9 cellular contexts compared by ENCODE assay signal in the genomic region with DNA sequence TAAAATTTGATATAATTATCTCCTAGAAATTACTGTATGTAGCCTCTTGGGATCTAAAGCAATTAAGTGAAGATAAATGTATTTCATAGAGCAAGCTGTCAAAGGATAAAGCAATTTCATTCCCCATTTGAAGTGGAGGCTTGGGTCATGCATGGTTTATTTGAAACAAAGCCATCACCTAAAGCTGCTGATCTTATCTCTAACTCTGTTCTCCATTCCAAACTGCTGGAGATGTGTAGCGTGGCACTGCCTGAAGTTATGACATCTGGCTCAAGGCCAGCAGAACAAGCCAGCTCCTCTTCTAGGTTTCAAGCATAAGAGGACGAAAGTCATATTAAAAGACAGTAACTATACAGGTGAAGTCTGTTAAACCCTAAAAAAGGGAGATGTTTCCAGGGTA.
DNase-seq lines count a peak whose midpoint lies in the region; ATAC-seq, FAIRE-seq and TF ChIP-seq lines count a peak whose summit lies in the region.
"Had no signal": no experiment of that assay in that cellular context is flagged by ENCODE, and none has a peak within 500 bp of the region (broad histone marks: within the 10 kb centered on the region; RNA-seq: fewer than 3 reads in every experiment).

No MANE protein-coding gene starts in this region.

- ATAC-seq in HepG2 (no peak), GM18520 (IDR thresholded peaks at IDR 0.05; ENCODE audit: unreplicated experiment) (no peak), GM21576 (IDR thresholded peaks at IDR 0.05; ENCODE audit: unreplicated experiment) (no peak)
- ATAC-seq: body of pancreas had no signal

- no peak overlapping the region for H3K9ac ChIP-seq in HepG2 (ENCODE audit: insufficient read depth, low read depth, low read length)

- H2AFZ ChIP-seq in HepG2 (ENCODE audit: low read length): no peak overlapping the region

- no peaks in the 10 kb centered on the region for H3K9me3 ChIP-seq in HepG2 (ENCODE audit: low read length)
- H3K9me3 ChIP-seq: body of pancreas had no signal

- TF ChIP-seq EP300 in HepG2 (IDR thresholded peaks at IDR 0.05; ENCODE audit: low read depth in 2 of 2, low read length in 2 of 2): no peak
- no peak for TF ChIP-seq EP300 in HepG2 (CRISPR knock-in tag; IDR thresholded peaks at IDR 0.05; ENCODE audit: borderline replicate concordance)

- no TSS peak for BruUV-seq in HepG2 (replicated peaks; lab: Mats Ljungman, UMichigan)

- TF ChIP-seq RAD21 in HepG2 (CRISPR knock-in tag; IDR thresholded peaks at IDR 0.05): no peak

- H3K27me3 ChIP-seq in HepG2 (ENCODE audit: control insufficient read depth in 1 of 2, insufficient read depth in 2 of 2, low read length in 2 of 2): no peaks in the 10 kb centered on the region
- H3K27me3 ChIP-seq: body of pancreas had no signal

- peaks cover 3 to 5% of the 10 kb centered on the region in 2 experiments; a peak in 1 of 5 replicates for H3K36me3 ChIP-seq in HepG2 (replicated peaks in 1 of 2; ENCODE audit: control insufficient read depth in 1 of 2, insufficient read depth in 2 of 2, low read length in 2 of 2)

- H3K4me1 ChIP-seq in HepG2 (ENCODE audit: insufficient read depth, low read length): peaks cover 34% of the 10 kb centered on the region

- TF ChIP-seq CTCF in HFFc6 (IDR thresholded peaks at IDR 0.05) (no peak), HepG2 (CRISPR knock-in tag; IDR thresholded peaks at IDR 0.05) (no peak)

- TF ChIP-seq POLR2A in HepG2 (IDR thresholded peaks at IDR 0.05; ENCODE audit: insufficient read depth in 1 of 2, low read depth in 2 of 2, low read length in 2 of 2): no peak

- CTCF ChIA-PET in HepG2 (lab: Yijun Ruan, JAX; ENCODE audit: low intra/inter-chr PET ratio, low total read pairs): no interaction called here

- POLR2A ChIA-PET in HepG2 (lab: Yijun Ruan, JAX): no interaction called here

- H3K27ac ChIP-seq in HepG2 (ENCODE audit: extremely low read length, insufficient read depth, low read length): no peak overlapping the region

- H3K4me3 ChIP-seq in HepG2 (replicated peaks in 1 of 3; ENCODE audit: insufficient read depth in 1 of 3, low read depth in 2 of 3, low read length in 3 of 3): no peak overlapping the region
- H3K4me3 ChIP-seq: body of pancreas had no signal

- H3K4me3 Mint-ChIP-seq in HFFc6: peak overlapping the region; percentile 27

- DNase-seq in DMS79 (lab: John Stamatoyannopoulos, UW) (peak; percentile 83), HFFc6 (peak; percentile 65), SK-N-DZ (ENCODE audit: low spot score) (peak; percentile 97), HepG2 (ENCODE audit: low spot score) (peak; percentile 34)
- DNase-seq in stimulated activated CD4-positive, alpha-beta T cell treated with anti-CD3 and anti-CD28 coated beads, Interleukin-2, amount 100 ng/mL, for 48 hours: no peak
- no peak for DNase-seq in activated T-cell treated with anti-CD3 and anti-CD28 coated beads, Interleukin-2, amount 50 U/mL, for 1 hour

- H3K4me2 ChIP-seq in HepG2 (ENCODE audit: low read depth, low read length): no peak overlapping the region

- FAIRE-seq in HepG2 (lab: Jason Lieb, UNC): peak; percentile 59

- no peaks in the 10 kb centered on the region for H3K79me2 ChIP-seq in HepG2 (ENCODE audit: insufficient read depth, low read length)

- no peaks in the 10 kb centered on the region; the same call in 1 of the 2 replicates for H3K27me3 Mint-ChIP-seq in HFFc6 (ENCODE audit: insufficient read depth)

- no peaks in the 10 kb centered on the region for H3K9me3 Mint-ChIP-seq in HFFc6

- no peaks in the 10 kb centered on the region for H4K20me1 ChIP-seq in HepG2 (ENCODE audit: insufficient read depth, low read length)

- in situ Hi-C loops in HepG2 (cut with HindIII; ENCODE audit: extremely low pct_ligation_motif_present, low pct_unique_long_range_greater_than_20kb): no loop called here

- intact Hi-C loops in HepG2 (cut with micrococcal nuclease; ENCODE audit: unreplicated experiment): no loop called here

- H3K27ac Mint-ChIP-seq in HFFc6: peak overlapping the region; percentile 84

- peaks cover 49% of the 10 kb centered on the region for H3K4me1 Mint-ChIP-seq in HFFc6 (ENCODE audit: low read depth)

- 76% methylated on average over 2 of the region's 2 CpGs for WGBS in HepG2 (ENCODE audit: low lambda C conversion rate)

- H3K36me3 Mint-ChIP-seq in HFFc6 (ENCODE audit: low read depth): no peaks in the 10 kb centered on the region

TF ChIP-seq in HepG2, 621 proteins besides CTCF, POLR2A, EP300 and RAD21:
- TF ChIP-seq FOSL1 (CRISPR knock-in tag; IDR thresholded peaks at IDR 0.05; ENCODE audit: borderline replicate concordance) (no peak), PCBP1 (IDR thresholded peaks at IDR 0.05; ENCODE audit: borderline replicate concordance, low read depth, low read length) (no peak), ZMYM2 (CRISPR knock-in tag; IDR thresholded peaks at IDR 0.05) (no peak), HOXA9 (CRISPR knock-in tag; IDR thresholded peaks at IDR 0.05; ENCODE audit: borderline replicate concordance) (no peak), KDM3A (CRISPR knock-in tag; IDR thresholded peaks at IDR 0.05; ENCODE audit: low read depth) (no peak), ZNF672 (CRISPR knock-in tag; IDR thresholded peaks at IDR 0.05) (no peak), ZNF484 (CRISPR knock-in tag; IDR thresholded peaks at IDR 0.05; ENCODE audit: borderline replicate concordance, low read depth) (no peak), ZFP36L1 (CRISPR knock-in tag; IDR thresholded peaks at IDR 0.05) (no peak), REPIN1 (CRISPR knock-in tag; IDR thresholded peaks at IDR 0.05; ENCODE audit: borderline replicate concordance, low read depth) (no peak), WIZ (CRISPR knock-in tag; IDR thresholded peaks at IDR 0.05) (no peak)
- TF ChIP-seq, protein P1, sequence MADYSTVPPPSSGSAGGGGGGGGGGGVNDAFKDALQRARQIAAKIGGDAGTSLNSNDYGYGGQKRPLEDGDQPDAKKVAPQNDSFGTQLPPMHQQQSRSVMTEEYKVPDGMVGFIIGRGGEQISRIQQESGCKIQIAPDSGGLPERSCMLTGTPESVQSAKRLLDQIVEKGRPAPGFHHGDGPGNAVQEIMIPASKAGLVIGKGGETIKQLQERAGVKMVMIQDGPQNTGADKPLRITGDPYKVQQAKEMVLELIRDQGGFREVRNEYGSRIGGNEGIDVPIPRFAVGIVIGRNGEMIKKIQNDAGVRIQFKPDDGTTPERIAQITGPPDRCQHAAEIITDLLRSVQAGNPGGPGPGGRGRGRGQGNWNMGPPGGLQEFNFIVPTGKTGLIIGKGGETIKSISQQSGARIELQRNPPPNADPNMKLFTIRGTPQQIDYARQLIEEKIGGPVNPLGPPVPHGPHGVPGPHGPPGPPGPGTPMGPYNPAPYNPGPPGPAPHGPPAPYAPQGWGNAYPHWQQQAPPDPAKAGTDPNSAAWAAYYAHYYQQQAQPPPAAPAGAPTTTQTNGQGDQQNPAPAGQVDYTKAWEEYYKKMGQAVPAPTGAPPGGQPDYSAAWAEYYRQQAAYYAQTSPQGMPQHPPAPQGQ (CRISPR knock-in tag; IDR thresholded peaks at IDR 0.05; ENCODE audit: borderline replicate concordance): no peak
- TF ChIP-seq, protein P2, sequence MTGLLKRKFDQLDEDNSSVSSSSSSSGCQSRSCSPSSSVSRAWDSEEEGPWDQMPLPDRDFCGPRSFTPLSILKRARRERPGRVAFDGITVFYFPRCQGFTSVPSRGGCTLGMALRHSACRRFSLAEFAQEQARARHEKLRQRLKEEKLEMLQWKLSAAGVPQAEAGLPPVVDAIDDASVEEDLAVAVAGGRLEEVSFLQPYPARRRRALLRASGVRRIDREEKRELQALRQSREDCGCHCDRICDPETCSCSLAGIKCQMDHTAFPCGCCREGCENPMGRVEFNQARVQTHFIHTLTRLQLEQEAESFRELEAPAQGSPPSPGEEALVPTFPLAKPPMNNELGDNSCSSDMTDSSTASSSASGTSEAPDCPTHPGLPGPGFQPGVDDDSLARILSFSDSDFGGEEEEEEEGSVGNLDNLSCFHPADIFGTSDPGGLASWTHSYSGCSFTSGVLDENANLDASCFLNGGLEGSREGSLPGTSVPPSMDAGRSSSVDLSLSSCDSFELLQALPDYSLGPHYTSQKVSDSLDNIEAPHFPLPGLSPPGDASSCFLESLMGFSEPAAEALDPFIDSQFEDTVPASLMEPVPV (CRISPR knock-in tag; IDR thresholded peaks at IDR 0.05): no peak
- TF ChIP-seq, protein P3, sequence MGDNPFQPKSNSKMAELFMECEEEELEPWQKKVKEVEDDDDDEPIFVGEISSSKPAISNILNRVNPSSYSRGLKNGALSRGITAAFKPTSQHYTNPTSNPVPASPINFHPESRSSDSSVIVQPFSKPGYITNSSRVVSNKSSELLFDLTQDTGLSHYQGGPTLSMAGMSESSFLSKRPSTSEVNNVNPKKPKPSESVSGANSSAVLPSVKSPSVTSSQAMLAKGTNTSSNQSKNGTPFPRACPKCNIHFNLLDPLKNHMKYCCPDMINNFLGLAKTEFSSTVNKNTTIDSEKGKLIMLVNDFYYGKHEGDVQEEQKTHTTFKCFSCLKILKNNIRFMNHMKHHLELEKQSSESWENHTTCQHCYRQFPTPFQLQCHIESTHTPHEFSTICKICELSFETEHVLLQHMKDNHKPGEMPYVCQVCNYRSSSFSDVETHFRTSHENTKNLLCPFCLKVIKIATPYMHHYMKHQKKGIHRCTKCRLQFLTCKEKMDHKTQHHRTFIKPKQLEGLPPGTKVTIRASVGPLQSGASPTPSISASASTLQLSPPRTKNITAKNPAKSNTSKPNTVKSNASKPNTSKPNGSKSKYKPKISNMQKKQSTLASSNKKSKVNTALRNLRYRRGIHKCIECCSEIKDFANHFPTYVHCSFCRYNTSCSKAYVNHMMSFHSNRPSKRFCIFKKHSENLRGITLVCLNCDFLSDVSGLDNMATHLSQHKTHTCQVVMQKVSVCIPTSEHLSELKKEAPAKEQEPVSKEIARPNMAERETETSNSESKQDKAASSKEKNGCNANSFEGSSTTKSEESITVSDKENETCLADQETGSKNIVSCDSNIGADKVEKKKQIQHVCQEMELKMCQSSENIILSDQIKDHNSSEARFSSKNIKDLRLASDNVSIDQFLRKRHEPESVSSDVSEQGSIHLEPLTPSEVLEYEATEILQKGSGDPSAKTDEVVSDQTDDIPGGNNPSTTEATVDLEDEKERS (CRISPR knock-in tag; IDR thresholded peaks at IDR 0.05): no peak

Comparison
In these comparisons a context has a peak if more than half of its experiments do, and no peak if none do; other contexts are left out.
1. DNase-seq: peak in DMS79 (single experiment), HFFc6 (single experiment), SK-N-DZ (single experiment) and HepG2 (single experiment); none in stimulated activated CD4-positive, alpha-beta T cell treated with anti-CD3 and anti-CD28 coated beads, Interleukin-2, amount 100 ng/mL, for 48 hours (0 of 2) and activated T-cell treated with anti-CD3 and anti-CD28 coated beads, Interleukin-2, amount 50 U/mL, for 1 hour (single experiment).